ENCODE assay signal across 1 cellular context in genomic region chr4:102546635-102547034, GRCh38.
TF ChIP-seq lines count a peak whose summit lies in the region.

No MANE protein-coding gene starts in this region.

TF ChIP-seq in GM12878, 131 proteins besides CTCF, POLR2A, EP300 and RAD21 (continued from another document and continues in another):
- TF ChIP-seq REST (IDR thresholded peaks at IDR 0.05; ENCODE audit: low read depth, low read length) (no peak), FOXM1 (IDR thresholded peaks at IDR 0.05; ENCODE audit: low read depth, low read length) (0 out of 2 replicates have a peak, but pooled peaks have one; percentile 36), GATAD2B (conservative IDR thresholded peaks at IDR 0.05; ENCODE audit: low read depth) (peak; percentile 77; the same call in 1 of the 2 replicates), HCFC1 (IDR thresholded peaks at IDR 0.05; ENCODE audit: low read length) (no peak), NRF1 (conservative IDR thresholded peaks at IDR 0.05; ENCODE audit: low read depth, low read length) (no peak), PAX8 (IDR thresholded peaks at IDR 0.05) (no peak), TAF1 (IDR thresholded peaks at IDR 0.05; ENCODE audit: borderline replicate concordance, low read depth, low read length) (no peak), NFIC (IDR thresholded peaks at IDR 0.05; ENCODE audit: low read depth, low read length) (peak; percentile 80), POU2F2 (IDR thresholded peaks at IDR 0.05; ENCODE audit: borderline replicate concordance, low read depth, low read length) (no peak), RUNX3 (IDR thresholded peaks at IDR 0.05; ENCODE audit: low read length) (peak; percentile 61), EZH2 (IDR thresholded peaks at IDR 0.05; ENCODE audit: borderline replicate concordance, control insufficient read depth, low read depth, low read length) (no peak), ZNF217 (IDR thresholded peaks at IDR 0.05) (no peak), ETV6 (conservative IDR thresholded peaks at IDR 0.05 in 1 of 2, IDR thresholded peaks at IDR 0.05 in 1 of 2; ENCODE audit: borderline replicate concordance in 1 of 2, low read depth in 1 of 2) (0 out of 4 replicates have a peak, but pooled peaks of 1 of the 2 experiments have one; percentile 17), SUZ12 (IDR thresholded peaks at IDR 0.05; ENCODE audit: unreplicated experiment) (no peak), RBBP5 (conservative IDR thresholded peaks at IDR 0.05) (no peak), MTA2 (IDR thresholded peaks at IDR 0.05; ENCODE audit: low read depth) (peak; percentile 80), SPI1 (IDR thresholded peaks at IDR 0.05; ENCODE audit: borderline replicate concordance, insufficient read depth, low read depth, low read length) (peak; percentile 86), BCL11A (IDR thresholded peaks at IDR 0.05; ENCODE audit: low read depth, low read length) (no peak; the same call in 1 of the 2 replicates), SREBF2 (IDR thresholded peaks at IDR 0.05; ENCODE audit: low read length) (no peak), SP1 (IDR thresholded peaks at IDR 0.05; ENCODE audit: low read depth, low read length) (no peak), TCF3 (IDR thresholded peaks at IDR 0.05; ENCODE audit: borderline replicate concordance, insufficient read depth, low read depth, low read length) (no peak), ZBTB11 (CRISPR knock-in tag; IDR thresholded peaks at IDR 0.05) (no peak), BMI1 (IDR thresholded peaks at IDR 0.05; ENCODE audit: borderline replicate concordance) (peak; percentile 37; the same call in 1 of the 2 replicates), MEF2B (IDR thresholded peaks at IDR 0.05; ENCODE audit: partially characterized antibody, poor library complexity, severe bottlenecking) (peak; percentile 83), CUX1 (IDR thresholded peaks at IDR 0.05; ENCODE audit: insufficient replicate concordance, low read depth, low read length) (peak; percentile 90), NFXL1 (IDR thresholded peaks at IDR 0.05; ENCODE audit: borderline replicate concordance) (no peak), ZNF207 (IDR thresholded peaks at IDR 0.05; ENCODE audit: borderline replicate concordance) (no peak), CHD2 (IDR thresholded peaks at IDR 0.05; ENCODE audit: borderline replicate concordance, low read depth, low read length) (no peak), FOXK2 (IDR thresholded peaks at IDR 0.05) (no peak), KLF5 (IDR thresholded peaks at IDR 0.05; ENCODE audit: partially characterized antibody) (no peak), MYB (IDR thresholded peaks at IDR 0.05; ENCODE audit: borderline replicate concordance, low read depth, low read length) (no peak), ZZZ3 (IDR thresholded peaks at IDR 0.05; ENCODE audit: control insufficient read depth, insufficient read length, low read depth) (no peak), DPF2 (IDR thresholded peaks at IDR 0.05) (0 out of 2 replicates have a peak, but pooled peaks have one; percentile 70), ZNF384 (IDR thresholded peaks at IDR 0.05; ENCODE audit: borderline replicate concordance, low read depth, low read length) (no peak), TARDBP (IDR thresholded peaks at IDR 0.05; ENCODE audit: borderline replicate concordance) (no peak), EED (IDR thresholded peaks at IDR 0.05; ENCODE audit: low read depth) (0 out of 2 replicates have a peak, but pooled peaks have one; percentile 48), WRNIP1 (IDR thresholded peaks at IDR 0.05; ENCODE audit: borderline replicate concordance, low read depth, low read length) (no peak), JUND (IDR thresholded peaks at IDR 0.05; ENCODE audit: low read depth, low read length) (no peak), EGR1 (IDR thresholded peaks at IDR 0.05; ENCODE audit: borderline replicate concordance in 1 of 2, low read depth in 2 of 2, low read length in 2 of 2) (no peak), ATF7 (IDR thresholded peaks at IDR 0.05; ENCODE audit: low read depth) (peak; percentile 34; the same call in 1 of the 2 replicates)
- TF ChIP-seq, protein P1, sequence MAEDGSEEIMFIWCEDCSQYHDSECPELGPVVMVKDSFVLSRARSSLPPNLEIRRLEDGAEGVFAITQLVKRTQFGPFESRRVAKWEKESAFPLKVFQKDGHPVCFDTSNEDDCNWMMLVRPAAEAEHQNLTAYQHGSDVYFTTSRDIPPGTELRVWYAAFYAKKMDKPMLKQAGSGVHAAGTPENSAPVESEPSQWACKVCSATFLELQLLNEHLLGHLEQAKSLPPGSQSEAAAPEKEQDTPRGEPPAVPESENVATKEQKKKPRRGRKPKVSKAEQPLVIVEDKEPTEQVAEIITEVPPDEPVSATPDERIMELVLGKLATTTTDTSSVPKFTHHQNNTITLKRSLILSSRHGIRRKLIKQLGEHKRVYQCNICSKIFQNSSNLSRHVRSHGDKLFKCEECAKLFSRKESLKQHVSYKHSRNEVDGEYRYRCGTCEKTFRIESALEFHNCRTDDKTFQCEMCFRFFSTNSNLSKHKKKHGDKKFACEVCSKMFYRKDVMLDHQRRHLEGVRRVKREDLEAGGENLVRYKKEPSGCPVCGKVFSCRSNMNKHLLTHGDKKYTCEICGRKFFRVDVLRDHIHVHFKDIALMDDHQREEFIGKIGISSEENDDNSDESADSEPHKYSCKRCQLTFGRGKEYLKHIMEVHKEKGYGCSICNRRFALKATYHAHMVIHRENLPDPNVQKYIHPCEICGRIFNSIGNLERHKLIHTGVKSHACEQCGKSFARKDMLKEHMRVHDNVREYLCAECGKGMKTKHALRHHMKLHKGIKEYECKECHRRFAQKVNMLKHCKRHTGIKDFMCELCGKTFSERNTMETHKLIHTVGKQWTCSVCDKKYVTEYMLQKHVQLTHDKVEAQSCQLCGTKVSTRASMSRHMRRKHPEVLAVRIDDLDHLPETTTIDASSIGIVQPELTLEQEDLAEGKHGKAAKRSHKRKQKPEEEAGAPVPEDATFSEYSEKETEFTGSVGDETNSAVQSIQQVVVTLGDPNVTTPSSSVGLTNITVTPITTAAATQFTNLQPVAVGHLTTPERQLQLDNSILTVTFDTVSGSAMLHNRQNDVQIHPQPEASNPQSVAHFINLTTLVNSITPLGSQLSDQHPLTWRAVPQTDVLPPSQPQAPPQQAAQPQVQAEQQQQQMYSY (CRISPR knock-in tag; IDR thresholded peaks at IDR 0.05), result no peak
- TF ChIP-seq, protein P2, sequence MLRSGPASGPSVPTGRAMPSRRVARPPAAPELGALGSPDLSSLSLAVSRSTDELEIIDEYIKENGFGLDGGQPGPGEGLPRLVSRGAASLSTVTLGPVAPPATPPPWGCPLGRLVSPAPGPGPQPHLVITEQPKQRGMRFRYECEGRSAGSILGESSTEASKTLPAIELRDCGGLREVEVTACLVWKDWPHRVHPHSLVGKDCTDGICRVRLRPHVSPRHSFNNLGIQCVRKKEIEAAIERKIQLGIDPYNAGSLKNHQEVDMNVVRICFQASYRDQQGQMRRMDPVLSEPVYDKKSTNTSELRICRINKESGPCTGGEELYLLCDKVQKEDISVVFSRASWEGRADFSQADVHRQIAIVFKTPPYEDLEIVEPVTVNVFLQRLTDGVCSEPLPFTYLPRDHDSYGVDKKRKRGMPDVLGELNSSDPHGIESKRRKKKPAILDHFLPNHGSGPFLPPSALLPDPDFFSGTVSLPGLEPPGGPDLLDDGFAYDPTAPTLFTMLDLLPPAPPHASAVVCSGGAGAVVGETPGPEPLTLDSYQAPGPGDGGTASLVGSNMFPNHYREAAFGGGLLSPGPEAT (IDR thresholded peaks at IDR 0.05; ENCODE audit: low read depth), result peak; percentile 82
- TF ChIP-seq, protein P3, sequence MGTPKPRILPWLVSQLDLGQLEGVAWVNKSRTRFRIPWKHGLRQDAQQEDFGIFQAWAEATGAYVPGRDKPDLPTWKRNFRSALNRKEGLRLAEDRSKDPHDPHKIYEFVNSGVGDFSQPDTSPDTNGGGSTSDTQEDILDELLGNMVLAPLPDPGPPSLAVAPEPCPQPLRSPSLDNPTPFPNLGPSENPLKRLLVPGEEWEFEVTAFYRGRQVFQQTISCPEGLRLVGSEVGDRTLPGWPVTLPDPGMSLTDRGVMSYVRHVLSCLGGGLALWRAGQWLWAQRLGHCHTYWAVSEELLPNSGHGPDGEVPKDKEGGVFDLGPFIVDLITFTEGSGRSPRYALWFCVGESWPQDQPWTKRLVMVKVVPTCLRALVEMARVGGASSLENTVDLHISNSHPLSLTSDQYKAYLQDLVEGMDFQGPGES (IDR thresholded peaks at IDR 0.05), result no peak
- TF ChIP-seq, protein P4, sequence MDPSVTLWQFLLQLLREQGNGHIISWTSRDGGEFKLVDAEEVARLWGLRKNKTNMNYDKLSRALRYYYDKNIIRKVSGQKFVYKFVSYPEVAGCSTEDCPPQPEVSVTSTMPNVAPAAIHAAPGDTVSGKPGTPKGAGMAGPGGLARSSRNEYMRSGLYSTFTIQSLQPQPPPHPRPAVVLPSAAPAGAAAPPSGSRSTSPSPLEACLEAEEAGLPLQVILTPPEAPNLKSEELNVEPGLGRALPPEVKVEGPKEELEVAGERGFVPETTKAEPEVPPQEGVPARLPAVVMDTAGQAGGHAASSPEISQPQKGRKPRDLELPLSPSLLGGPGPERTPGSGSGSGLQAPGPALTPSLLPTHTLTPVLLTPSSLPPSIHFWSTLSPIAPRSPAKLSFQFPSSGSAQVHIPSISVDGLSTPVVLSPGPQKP (IDR thresholded peaks at IDR 0.05; ENCODE audit: low read depth, low read length), result no peak
